Comparison of ENCODE assay signal across 8 cellular contexts in the genomic region with DNA sequence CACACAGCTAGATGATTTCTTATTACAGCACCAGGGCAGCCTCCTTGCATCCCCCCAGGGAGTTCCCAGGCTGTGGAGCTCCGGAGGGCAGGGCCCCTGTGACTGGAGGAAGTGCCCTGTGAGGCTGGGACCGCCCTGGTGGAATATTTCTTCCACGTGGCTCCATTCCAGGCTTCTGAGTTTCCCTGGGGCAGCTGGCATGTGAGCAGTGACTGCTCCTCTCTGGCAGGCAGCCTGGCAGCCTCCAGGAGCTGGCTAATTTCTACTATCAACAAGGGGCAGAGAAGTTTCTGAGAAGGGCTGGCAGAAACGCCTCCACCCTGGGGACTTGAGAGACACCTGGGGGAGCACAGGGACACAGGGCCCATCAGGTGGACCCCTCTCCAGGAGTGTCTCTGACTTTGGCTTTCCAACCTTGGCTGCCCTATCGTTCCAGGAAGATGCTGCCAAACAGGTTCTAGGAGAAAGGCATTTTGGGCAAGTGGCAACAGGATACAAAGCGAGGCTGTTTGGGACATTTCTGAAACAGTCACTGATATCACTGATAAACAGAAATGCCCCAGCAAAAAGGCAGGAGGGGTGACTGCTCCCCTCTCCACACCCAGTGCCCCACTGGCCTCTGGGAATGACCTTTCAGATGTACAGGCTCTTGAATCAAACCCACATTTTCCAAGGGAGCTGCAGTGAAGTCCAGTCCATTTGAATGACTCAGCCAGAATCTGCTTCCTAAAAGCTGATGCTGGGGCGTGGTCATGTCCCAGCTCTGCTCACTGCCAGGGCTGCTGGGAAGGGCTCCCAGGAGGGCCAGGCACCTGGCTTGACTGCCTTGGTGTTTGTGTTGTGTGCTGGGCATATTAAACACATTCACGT. TPM values are rescaled to one million over a fixed set of nuclear protein-coding genes. Genes with fewer than 3 reads are reported as not detected.
A peak's percentile ranks its signal among the peaks of the same experiment; 100 is the strongest.
DNase-seq lines count a peak whose midpoint lies in the region; ATAC-seq, FAIRE-seq and TF ChIP-seq lines count a peak whose summit lies in the region.

No MANE protein-coding gene starts in this region.

- H3K4me1 Mint-ChIP-seq in CD4-positive, alpha-beta T cell (ENCODE audit: low read depth), result no peaks in the 10 kb centered on the region

- intact Hi-C loops in pancreas (cut with DNase I), result no loop called here
- intact Hi-C loops in CD4-positive, alpha-beta T cell (cut with DNase I, micrococcal nuclease), result no loop called here

- no peaks in the 10 kb centered on the region for H3K27me3 Mint-ChIP-seq in CD4-positive, alpha-beta T cell

- no peak for FAIRE-seq in pancreas (lab: Jason Lieb, UNC)

- no peak overlapping the region for H3K27ac Mint-ChIP-seq in CD4-positive, alpha-beta T cell

- H3K27me3 ChIP-seq in pancreas, result no peaks in the 10 kb centered on the region
- H3K27me3 ChIP-seq in CD4-positive, alpha-beta T cell (ENCODE audit: control insufficient read depth, insufficient read depth, low read length), result no peaks in the 10 kb centered on the region

- POLR2A ChIA-PET in RWPE1 (lab: Yijun Ruan, JAX; ENCODE audit: low non-redundant PET), result interaction anchor here (0.9 to 1.2 kb wide), 2 partner anchors 9 to 16 kb away, joined by 3 read pairs; a partner anchor contains a TSS
- POLR2A ChIA-PET in CD4-positive, alpha-beta T cell (lab: Charles Lee), result no interaction called here

- H3K9me3 Mint-ChIP-seq in CD4-positive, alpha-beta T cell, result no peaks in the 10 kb centered on the region

- DNase-seq in GOT3 (lab: John Stamatoyannopoulos, UW) (peak; percentile 51), RWPE1 (ENCODE audit: low spot score) (peak; percentile 96), fibroblast of peridontal ligament (ENCODE audit: extremely low read depth) (peak; percentile 96), pancreas (peak; percentile 66 to 78 (median 70))
- DNase-seq in stimulated activated CD4-positive, alpha-beta T cell treated with anti-CD3 and anti-CD28 coated beads, Interleukin-15, amount 100 ng/mL, for 24 hours, result no peak
- no peak for DNase-seq in CD4-positive, alpha-beta T cell

- peak; percentile 79 to 87 (median 83) for ATAC-seq in pancreas
- ATAC-seq in HG03139 (IDR thresholded peaks at IDR 0.05; ENCODE audit: unreplicated experiment), result no peak
- ATAC-seq in HG03196 (IDR thresholded peaks at IDR 0.05; ENCODE audit: unreplicated experiment), result no peak
- no peak for ATAC-seq in CD4-positive, alpha-beta T cell (ENCODE audit: poor library complexity)

- H3K27ac ChIP-seq in RWPE1 (peak overlapping the region; percentile 99), pancreas (peak overlapping the region; percentile 55 to 86 (median 80))
- H3K27ac ChIP-seq in CD4-positive, alpha-beta T cell (ENCODE audit: low read depth, low read length), result no peak overlapping the region

- no peak overlapping the region for H3K4me3 ChIP-seq in pancreas

- no peaks in the 10 kb centered on the region for H3K36me3 ChIP-seq in pancreas

- CTCF ChIA-PET in RWPE1 (lab: Yijun Ruan, JAX), result interaction anchor here (0.7 to 1.6 kb wide), 3 partner anchors 16 to 90 kb away, joined by 3 to 7 read pairs (median 3); a partner anchor contains a TSS
- CTCF ChIA-PET in CD4-positive, alpha-beta T cell (lab: Charles Lee), result no interaction called here

- no peaks in the 10 kb centered on the region for H3K36me3 Mint-ChIP-seq in CD4-positive, alpha-beta T cell (ENCODE audit: low read depth)

- 27 to 32% methylated on average over 7 to 8 of the region's 8 CpGs for WGBS in pancreas, 2 donors

- peaks cover 0 to 18% (median 0%) of the 10 kb centered on the region in 3 donors for H3K4me1 ChIP-seq in pancreas

- no peaks in the 10 kb centered on the region for H3K9me3 ChIP-seq in pancreas
- no peaks in the 10 kb centered on the region for H3K9me3 ChIP-seq in CD4-positive, alpha-beta T cell (ENCODE audit: control insufficient read depth, low read length)

- no peak overlapping the region for H3K4me3 Mint-ChIP-seq in CD4-positive, alpha-beta T cell

- TF ChIP-seq CTCF in RWPE1 (conservative IDR thresholded peaks at IDR 0.05; ENCODE audit: low read depth) (no peak), pancreas (IDR thresholded peaks at IDR 0.05) (no peak)
- no peak for TF ChIP-seq CTCF in CD4-positive, alpha-beta T cell (IDR thresholded peaks at IDR 0.05)

RNA-seq across cellular contexts. Expression of a gene that starts 16.1 kb away (rescaled TPM):
- total RNA-seq in pancreas, result 10 to 100 TPM in 5 of 6 donors, 1 to 10 TPM in 1; 6.7 to 38.2 (median 14.2) TPM
- polyA plus RNA-seq in pancreas, result 1 to 10 TPM; 4.7 to 5.6 TPM
- under 1 TPM; 0.14 to 0.27 TPM for total RNA-seq in CD4-positive, alpha-beta T cell

RNA-seq across cellular contexts. Expression of a gene that starts 30.4 kb away (rescaled TPM):
- under 1 TPM in 5 of 6 donors, not detected in 1; 0.14 to 0.94 (median 0.25) TPM for total RNA-seq in pancreas
- polyA plus RNA-seq in pancreas, result under 1 TPM; 0.07 to 0.30 TPM
- total RNA-seq in CD4-positive, alpha-beta T cell, result under 1 TPM; 0.16 to 0.17 TPM

Comparison
In these comparisons a context has a peak if more than half of its experiments do, and no peak if none do; other contexts are left out.
1. DNase-seq: peak in GOT3 (single experiment), RWPE1 (single experiment), fibroblast of peridontal ligament (single experiment) and pancreas (6 of 6); none in stimulated activated CD4-positive, alpha-beta T cell treated with anti-CD3 and anti-CD28 coated beads, Interleukin-15, amount 100 ng/mL, for 24 hours (single experiment) and CD4-positive, alpha-beta T cell (0 of 10).
2. ATAC-seq: peak in pancreas (4 of 4); none in HG03139 (single experiment), HG03196 (single experiment) and CD4-positive, alpha-beta T cell (single experiment).
3. RNA of a gene that starts 16.1 kb away (total RNA-seq): 6.7 to 38.2 TPM in pancreas; 0.14 to 0.27 TPM in CD4-positive, alpha-beta T cell; every median in the first group is over 4 times any median in the second.